Comparison of ENCODE assay signal across 15 cellular contexts in genomic region chr3:151864423-151865101, GRCh38. TPM values are rescaled to one million over a fixed set of nuclear protein-coding genes. Genes with fewer than 3 reads are reported as not detected.
DNase-seq lines count a peak whose midpoint lies in the region; ATAC-seq and TF ChIP-seq lines count a peak whose summit lies in the region.
"Had no signal": no experiment of that assay in that cellular context is flagged by ENCODE, and none has a peak within 500 bp of the region (broad histone marks: within the 10 kb centered on the region; RNA-seq: fewer than 3 reads in every experiment).

No MANE protein-coding gene starts in this region.

- no peak overlapping the region for H3K18ac ChIP-seq in mesendoderm (ENCODE audit: low read length)

- H3K27me3 ChIP-seq in mammary epithelial cell (ENCODE audit: insufficient read depth, low read length) (no peaks in the 10 kb centered on the region), mesendoderm (ENCODE audit: insufficient read depth, low read length, poor library complexity) (no peaks in the 10 kb centered on the region)

- no peak for ATAC-seq in HG02884 (IDR thresholded peaks at IDR 0.05; ENCODE audit: unreplicated experiment)
- ATAC-seq in HG03196 (IDR thresholded peaks at IDR 0.05; ENCODE audit: unreplicated experiment): no peak
- ATAC-seq: natural killer cell had no signal

- H3K36me3 ChIP-seq in mammary epithelial cell (ENCODE audit: insufficient read depth, low read length) (no peaks in the 10 kb centered on the region), mesendoderm (ENCODE audit: control insufficient read depth, insufficient read depth, low read length) (no peaks in the 10 kb centered on the region)

- H3K4me1 ChIP-seq in mammary epithelial cell (ENCODE audit: insufficient read depth, low read length): peaks cover 15% of the 10 kb centered on the region
- no peaks in the 10 kb centered on the region for H3K4me1 ChIP-seq in mesendoderm (ENCODE audit: control insufficient read depth, low read depth, low read length)

- in situ Hi-C loops in Caki2 (cut with HindIII; ENCODE audit: low pct_unique_long_range_greater_than_20kb, low sequenced_read_pairs) (no loop called here), mammary epithelial cell (cut with MboI; ENCODE audit: low sequenced_read_pairs in 2 of 2) (no loop called here)

- H2BK120ac ChIP-seq in mesendoderm (ENCODE audit: low read depth, low read length): no peak overlapping the region

- H3K56ac ChIP-seq in mesendoderm (ENCODE audit: low read length): no peak overlapping the region

- H3K9me3 ChIP-seq in mammary epithelial cell (replicated peaks; ENCODE audit: insufficient read depth, low read length): no peaks in the 10 kb centered on the region

- H3K4me2 ChIP-seq in mammary epithelial cell (ENCODE audit: insufficient read depth, low read depth, low read length): peak overlapping the region; percentile 56
- H3K4me2 ChIP-seq in mesendoderm (ENCODE audit: low read length): no peak overlapping the region

- dilution Hi-C loops in mammary epithelial cell (cut with HindIII; ENCODE audit: low sequenced_read_pairs): no loop called here

- H3K79me2 ChIP-seq in mammary epithelial cell (ENCODE audit: insufficient read depth, low read length) (no peaks in the 10 kb centered on the region), mesendoderm (ENCODE audit: control insufficient read depth, insufficient read depth, low read length) (no peaks in the 10 kb centered on the region)

- no peak for TF ChIP-seq CTCF in NB4 (IDR thresholded peaks at IDR 0.05; ENCODE audit: low read depth, low read length)
- TF ChIP-seq CTCF in mammary epithelial cell (conservative IDR thresholded peaks at IDR 0.05 in 1 of 2, IDR thresholded peaks at IDR 0.05 in 1 of 2; ENCODE audit: extremely low read depth in 1 of 2, insufficient read depth in 1 of 2, low read depth in 1 of 2, low read length in 2 of 2): no peak

- H3K9ac ChIP-seq in mammary epithelial cell (ENCODE audit: insufficient read depth, low read length): no peak overlapping the region
- no peak overlapping the region for H3K9ac ChIP-seq in mesendoderm (ENCODE audit: low read length)

- WGBS in mammary epithelial cell (ENCODE audit: low coverage, missing lambda C conversion rate): 28% methylated on average over 4 of the region's 4 CpGs
- WGBS in mesendoderm (ENCODE audit: extremely low coverage, insufficient coverage, low lambda C conversion rate): no CpG with 5 or more reads among the region's 4 CpGs

- intact Hi-C loops in mammary epithelial cell (cut with micrococcal nuclease): no loop called here

- H2AFZ ChIP-seq in mammary epithelial cell (ENCODE audit: low read depth, low read length): no peak overlapping the region

- H3K4me3 ChIP-seq in NB4 (ENCODE audit: low read depth, low read length) (no peak overlapping the region), mammary epithelial cell (replicated peaks in 1 of 3; ENCODE audit: insufficient read depth in 1 of 3, low read depth in 2 of 3, low read length in 3 of 3) (no peak overlapping the region), mesendoderm (ENCODE audit: low read length) (no peak overlapping the region)

- no peak overlapping the region for H2BK15ac ChIP-seq in mesendoderm (replicated peaks; ENCODE audit: low read depth)

- H3K23ac ChIP-seq in mesendoderm (ENCODE audit: low read length): no peak overlapping the region

- no peak for TF ChIP-seq POLR2A in NB4 (IDR thresholded peaks at IDR 0.05; ENCODE audit: extremely low read depth, insufficient read length)

- H3K79me1 ChIP-seq in mesendoderm (ENCODE audit: low read length): no peaks in the 10 kb centered on the region

- CTCF ChIA-PET in mammary epithelial cell (lab: Charles Lee; ENCODE audit: low non-redundant PET): no interaction called here

- H4K8ac ChIP-seq in mesendoderm (ENCODE audit: low read depth, low read length): no peak overlapping the region

- DNase-seq in Caki2 (ENCODE audit: low read depth): peak; percentile 33
- peak; percentile 55 for DNase-seq in NB4 (ENCODE audit: low read depth)
- DNase-seq in mammary epithelial cell: peak; percentile 62
- DNase-seq in mesendoderm: peak; percentile 10
- no peak for DNase-seq in stimulated activated naive CD4-positive, alpha-beta T cell (lab: John Stamatoyannopoulos, UW)
- DNase-seq in SK-N-DZ (ENCODE audit: low spot score): no peak
- DNase-seq: activated T-cell treated with anti-CD3 and anti-CD28 coated beads for 4 hours; DMS153; GOT3; natural killer cell; stimulated activated CD4-positive, alpha-beta T cell treated with anti-CD3 and anti-CD28 coated beads, Interleukin-2, amount 100 ng/mL, for 24 hours; T-helper 2 cell had no signal

- no peak overlapping the region for H3K4ac ChIP-seq in mesendoderm (ENCODE audit: low read depth, low read length)

- H2BK5ac ChIP-seq in mesendoderm (ENCODE audit: low read length): no peak overlapping the region

- no TSS peak for BruUV-seq in mammary epithelial cell (replicated peaks; lab: Mats Ljungman, UMichigan)

- no peak overlapping the region for H4K5ac ChIP-seq in mesendoderm (ENCODE audit: low read length)

- H3K27ac ChIP-seq in mammary epithelial cell (ENCODE audit: insufficient read depth, low read depth, low read length): no peak overlapping the region
- H3K27ac ChIP-seq in mesendoderm (ENCODE audit: low read depth, low read length): no peak overlapping the region
- H3K27ac ChIP-seq: HL-60 had no signal

- H4K20me1 ChIP-seq in mammary epithelial cell (ENCODE audit: insufficient read depth, low read length): no peaks in the 10 kb centered on the region

- no peak overlapping the region for H2AK5ac ChIP-seq in mesendoderm (ENCODE audit: low read length)

RNA-seq across cellular contexts. Expression of gene SUCNR1, which starts 8.9 kb away (rescaled TPM):
- 0.47 TPM in 1 of 2 replicates, not detected in the other for total RNA-seq in Caki2 (2014; rRNA removed; shearing (Covaris generic); ENCODE audit: low replicate concordance)
- total RNA-seq in mammary epithelial cell: not detected
- polyA plus RNA-seq in mammary epithelial cell: not detected
- polyA minus RNA-seq in mammary epithelial cell: not detected
- polyA plus RNA-seq in mesendoderm (2013, experiment 1 of 2): not detected
- polyA plus RNA-seq in mesendoderm (2013, experiment 2 of 2): not detected
- not detected in 2 replicates for polyA plus RNA-seq in SK-N-DZ (2014; cell fraction: cytosol; rRNA removed)
- polyA plus RNA-seq in SK-N-DZ (2014; cell fraction: nucleus; rRNA removed): not detected in 2 replicates

RNA-seq across cellular contexts. Expression of gene AADAC, which starts 50.6 kb away (rescaled TPM):
- not detected in 2 replicates for total RNA-seq in Caki2 (2014; rRNA removed; shearing (Covaris generic); ENCODE audit: low replicate concordance)
- not detected for total RNA-seq in mammary epithelial cell
- polyA plus RNA-seq in mammary epithelial cell: not detected
- polyA minus RNA-seq in mammary epithelial cell: not detected
- not detected for polyA plus RNA-seq in mesendoderm (2013, experiment 1 of 2)
- not detected for polyA plus RNA-seq in mesendoderm (2013, experiment 2 of 2)
- not detected in 2 replicates for polyA plus RNA-seq in SK-N-DZ (2014; cell fraction: cytosol; rRNA removed)
- polyA plus RNA-seq in SK-N-DZ (2014; cell fraction: nucleus; rRNA removed): not detected in 2 replicates
- total RNA-seq: natural killer cell had no signal

Comparison
In these comparisons a context has a peak if more than half of its experiments do, and no peak if none do; other contexts are left out.
1. DNase-seq: peak in Caki2 (single experiment), NB4 (single experiment), mammary epithelial cell (single experiment) and mesendoderm (single experiment); none in stimulated activated naive CD4-positive, alpha-beta T cell (0 of 6) and SK-N-DZ (single experiment).